19 cellular contexts compared by ENCODE assay signal in the genomic region with DNA sequence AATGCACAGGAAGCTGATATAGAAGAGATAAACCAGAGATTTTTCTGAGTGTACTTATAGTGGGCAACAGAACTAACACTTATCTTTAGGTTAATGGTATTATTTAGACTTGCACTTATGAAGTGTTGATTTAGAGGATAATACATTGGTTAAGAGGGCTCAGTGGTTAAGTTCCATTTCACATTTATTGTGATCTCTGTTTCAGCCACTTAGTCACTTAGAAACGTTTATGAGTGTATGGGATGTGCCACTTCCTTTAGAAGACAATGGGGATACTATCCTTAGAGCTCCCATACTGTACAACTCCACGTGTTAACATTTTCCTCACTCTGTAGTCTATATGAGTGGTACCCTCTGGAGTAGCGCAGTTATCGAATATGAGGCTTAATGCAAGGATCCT. TPM values are rescaled to one million over a fixed set of nuclear protein-coding genes. Genes with fewer than 3 reads are reported as not detected.
DNase-seq lines count a peak whose midpoint lies in the region; ATAC-seq lines count a peak whose summit lies in the region.
"Had no signal": no experiment of that assay in that cellular context is flagged by ENCODE, and none has a peak within 500 bp of the region (broad histone marks: within the 10 kb centered on the region; RNA-seq: fewer than 3 reads in every experiment).

No MANE protein-coding gene starts in this region.

- H3K4me3 ChIP-seq in H7 (ENCODE audit: insufficient read depth, low read depth, low read length) = no peak overlapping the region
- H3K4me3 ChIP-seq: BLaER1 treated with 17β-estradiol and CSF1 and Interleukin-3, amounts not matched to agents 10 nM and 100 nM; GM23248; SJCRH30 had no signal

- ATAC-seq in GM18511 (IDR thresholded peaks at IDR 0.05; ENCODE audit: unreplicated experiment) = peak; percentile 18
- peak; percentile 28 for ATAC-seq in HG02798 (IDR thresholded peaks at IDR 0.05; ENCODE audit: poor library complexity, unreplicated experiment)

- DNase-seq in DMS53 treated with DMSO at 0.1 percent for 48 hours (lab: John Stamatoyannopoulos, UW; ENCODE audit: unreplicated experiment) (peak; percentile 5), NCI-H69 (lab: John Stamatoyannopoulos, UW) (peak; percentile 37), NOMO-1 treated with DMSO at 0.1 percent for 48 hours (lab: John Stamatoyannopoulos, UW; ENCODE audit: unreplicated experiment) (no peak), H7 (no peak)
- no peak for DNase-seq in activated naive CD4-positive, alpha-beta T cell treated with anti-CD3 and anti-CD28 coated beads, Interleukin-2, amount 50 U/mL, for 16 hours
- no peak for DNase-seq in activated CD8-positive, alpha-beta memory T cell treated with anti-CD3 and anti-CD28 coated beads for 24 hours
- DNase-seq: DMS 273 treated with DMSO at 0.1 percent for 48 hours, GM23248, KG1, NCI-H1048, NCI-H2081 treated with DMSO at 0.1 percent for 48 hours, NCI-H446, NCI-H82, SJCRH30 had no signal

- H3K36me3 ChIP-seq in H7 (replicated peaks; ENCODE audit: control insufficient read depth, insufficient read depth, low read length) = no peaks in the 10 kb centered on the region
- H3K36me3 ChIP-seq: BLaER1 treated with 17β-estradiol and CSF1 and Interleukin-3, amounts not matched to agents 10 nM and 100 nM; SJCRH30 had no signal

- no peaks in the 10 kb centered on the region for H3K27me3 ChIP-seq in H7 (ENCODE audit: control insufficient read depth, insufficient read depth, low read length)
- H3K27me3 ChIP-seq: BLaER1 treated with 17β-estradiol and CSF1 and Interleukin-3, amounts not matched to agents 10 nM and 100 nM; SJCRH30 had no signal

RNA-seq across cellular contexts. Expression of gene PIP5K1B, which starts 57.5 kb away (rescaled TPM):
- total RNA-seq in H7 (2014; rRNA removed; shearing (Covaris generic)) = 1.8 and 2.4 TPM in 2 replicates
- total RNA-seq: GM23248, M059J, RPMI7951 had no signal

Comparison
In these comparisons a context has a peak if more than half of its experiments do, and no peak if none do; other contexts are left out.
1. DNase-seq: peak in DMS53 treated with DMSO at 0.1 percent for 48 hours (single experiment) and NCI-H69 (single experiment); none in activated naive CD4-positive, alpha-beta T cell treated with anti-CD3 and anti-CD28 coated beads, Interleukin-2, amount 50 U/mL, for 16 hours (single experiment), NOMO-1 treated with DMSO at 0.1 percent for 48 hours (single experiment), activated CD8-positive, alpha-beta memory T cell treated with anti-CD3 and anti-CD28 coated beads for 24 hours (single experiment) and H7 (single experiment).